6 cellular contexts compared by ENCODE assay signal in genomic region chrX:25851141-25851540, GRCh38.
"Had no signal": no experiment of that assay in that cellular context is flagged by ENCODE, and none has a peak within 500 bp of the region (broad histone marks: within the 10 kb centered on the region; RNA-seq: fewer than 3 reads in every experiment).

No MANE protein-coding gene starts in this region.

- ATAC-seq: GM23338, K562 had no signal

- DNase-seq: H9, HCEC 1CT, IMR-90, KG1 had no signal
